ENCODE assay signal across 22 cellular contexts in the genomic region with DNA sequence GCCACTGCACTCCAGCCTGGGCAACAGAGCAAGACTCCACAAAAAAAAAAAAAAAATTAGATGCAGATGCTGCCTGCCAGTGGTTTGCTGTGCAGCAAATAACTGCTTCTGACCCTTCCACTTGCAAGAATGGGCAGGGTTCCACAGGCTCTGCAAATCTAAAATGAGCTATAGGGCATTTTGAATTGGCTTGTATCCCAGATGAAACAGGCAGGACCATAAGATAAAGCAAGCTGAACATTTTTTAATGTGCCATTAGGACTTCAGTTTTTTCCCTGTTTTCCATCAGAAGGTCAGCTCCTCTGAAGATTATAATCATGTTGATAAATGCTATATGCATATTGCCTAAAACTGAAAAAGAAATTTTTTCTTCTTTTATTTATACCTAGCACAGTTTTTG. TPM values are rescaled to one million over a fixed set of nuclear protein-coding genes. Genes with fewer than 3 reads are reported as not detected.
DNase-seq lines count a peak whose midpoint lies in the region; ATAC-seq and TF ChIP-seq lines count a peak whose summit lies in the region.
"Had no signal": no experiment of that assay in that cellular context is flagged by ENCODE, and none has a peak within 500 bp of the region (broad histone marks: within the 10 kb centered on the region; RNA-seq: fewer than 3 reads in every experiment).

No MANE protein-coding gene starts in this region.

- H3K4me3 Mint-ChIP-seq in CD4-positive, alpha-beta memory T cell = no peak overlapping the region
- H3K4me3 Mint-ChIP-seq: CD8-positive, alpha-beta T cell had no signal

- H3K27me3 Mint-ChIP-seq in CD4-positive, alpha-beta memory T cell = peaks cover 5 to 10% of the 10 kb centered on the region in 2 donors

- H3K4me1 ChIP-seq in right cardiac atrium (ENCODE audit: control insufficient read depth, insufficient read depth, low read length) (peaks cover 5% of the 10 kb centered on the region), gastrocnemius medialis (peaks cover 42 to 43% of the 10 kb centered on the region in 2 donors)
- H3K4me1 ChIP-seq in CD4-positive, alpha-beta memory T cell (ENCODE audit: insufficient read depth, low read length) = no peaks in the 10 kb centered on the region
- H3K4me1 ChIP-seq: A549, BLaER1 had no signal

- no peak for TF ChIP-seq POLR2A in gastrocnemius medialis (IDR thresholded peaks at IDR 0.05)

- ATAC-seq in left cardiac atrium = peak; percentile 31 to 34
- ATAC-seq in right cardiac atrium = no peak
- no peak for ATAC-seq in gastrocnemius medialis
- ATAC-seq: A549; CD8-positive, alpha-beta T cell had no signal

- H3K27me3 ChIP-seq in right cardiac atrium (ENCODE audit: control insufficient read depth, insufficient read depth) = no peaks in the 10 kb centered on the region
- no peaks in the 10 kb centered on the region for H3K27me3 ChIP-seq in gastrocnemius medialis
- no peaks in the 10 kb centered on the region for H3K27me3 ChIP-seq in CD4-positive, alpha-beta memory T cell (ENCODE audit: insufficient read depth, low read length)
- H3K27me3 ChIP-seq: BLaER1 had no signal

- H3K9me3 ChIP-seq in right cardiac atrium (ENCODE audit: control insufficient read depth, low read length) (no peaks in the 10 kb centered on the region), gastrocnemius medialis (no peaks in the 10 kb centered on the region)
- H3K9me3 ChIP-seq in CD4-positive, alpha-beta memory T cell (ENCODE audit: control insufficient read depth in 1 of 2, low read length in 2 of 2) = no peaks in the 10 kb centered on the region
- H3K9me3 ChIP-seq: A549 had no signal

- no peaks in the 10 kb centered on the region for H3K4me1 Mint-ChIP-seq in CD4-positive, alpha-beta memory T cell

- H3K4me3 ChIP-seq in right cardiac atrium (ENCODE audit: low read length) (no peak overlapping the region), choroid plexus epithelial cell (ENCODE audit: low read depth, low read length) (no peak overlapping the region), gastrocnemius medialis (no peak overlapping the region)
- no peak overlapping the region for H3K4me3 ChIP-seq in CD4-positive, alpha-beta memory T cell (ENCODE audit: low read length in 2 of 2)
- H3K4me3 ChIP-seq: A549, BLaER1 had no signal

- H3K9me3 Mint-ChIP-seq in CD4-positive, alpha-beta memory T cell = peaks cover 0 to 4% (median 0%) of the 10 kb centered on the region in 8 donors
- H3K9me3 Mint-ChIP-seq: CD8-positive, alpha-beta T cell had no signal

- CTCF ChIA-PET in CD4-positive, alpha-beta memory T cell (lab: Charles Lee; ENCODE audit: partially characterized antibody) = interaction anchor here (0.7 to 1.4 kb wide), 2 partner anchors 157 to 211 kb away, joined by 3 read pairs; no protein-coding TSS in a partner anchor
- CTCF ChIA-PET in GM10248 (lab: Yijun Ruan, JAX) = interaction anchor here (0.7 to 1.3 kb wide), 2 partner anchors 8 to 26 kb away, joined by 3 to 5 read pairs; no protein-coding TSS in a partner anchor

- no peaks in the 10 kb centered on the region for H3K36me3 Mint-ChIP-seq in CD4-positive, alpha-beta memory T cell
- H3K36me3 Mint-ChIP-seq: CD8-positive, alpha-beta T cell had no signal

- DNase-seq in left cardiac atrium (no peak), right cardiac atrium (no peak), NCI-H446 treated with DMSO at 0.1 percent for 48 hours (lab: John Stamatoyannopoulos, UW) (peak; percentile 63), choroid plexus epithelial cell (ENCODE audit: low read depth) (peak; percentile 6), gastrocnemius medialis (no peak), GM10248 (ENCODE audit: extremely low spot score) (no peak), GM19238 (ENCODE audit: insufficient read length, low spot score) (no peak)
- no peak for DNase-seq in CD4-positive, alpha-beta memory T cell
- DNase-seq: Calu3; CD8-positive, alpha-beta T cell; H7; IMR-90; NCI-H1048; NCI-H1436; NCI-H2029 treated with DMSO at 0.1 percent for 48 hours; NCI-H2171; RPMI8226 had no signal

- no peak for TF ChIP-seq CTCF in choroid plexus epithelial cell (conservative IDR thresholded peaks at IDR 0.05; ENCODE audit: low read depth, low read length)
- TF ChIP-seq CTCF in gastrocnemius medialis (IDR thresholded peaks at IDR 0.05 in 4 of 5, conservative IDR thresholded peaks at IDR 0.05 in 1 of 5) = no peak
- no peak for TF ChIP-seq CTCF in GM10248 (IDR thresholded peaks at IDR 0.05; ENCODE audit: control extremely low read depth, extremely low read depth, low read depth, missing control alignments)

- POLR2A ChIA-PET in CD4-positive, alpha-beta memory T cell (lab: Charles Lee; ENCODE audit: partially characterized antibody) = no interaction called here
- POLR2A ChIA-PET in GM10248 (lab: Yijun Ruan, JAX) = no interaction called here

- H3K27ac Mint-ChIP-seq in CD4-positive, alpha-beta memory T cell = no peak overlapping the region
- H3K27ac Mint-ChIP-seq: CD8-positive, alpha-beta T cell had no signal

- intact Hi-C loops in left cardiac atrium (cut with DNase I) (no loop called here), right cardiac atrium (cut with DNase I) (no loop called here), gastrocnemius medialis (cut with DNase I; ENCODE audit: low total_unique reads) (no loop called here)
- intact Hi-C loops in CD4-positive, alpha-beta memory T cell (cut with micrococcal nuclease) = no loop called here

- H3K36me3 ChIP-seq in gastrocnemius medialis = no peaks in the 10 kb centered on the region
- no peaks in the 10 kb centered on the region for H3K36me3 ChIP-seq in CD4-positive, alpha-beta memory T cell (ENCODE audit: insufficient read depth, low read length)
- H3K36me3 ChIP-seq: BLaER1 had no signal

- in situ Hi-C loops in gastrocnemius medialis (cut with MboI; ENCODE audit: low sequenced_read_pairs in 4 of 4) = no loop called here

- no peak overlapping the region for H3K27ac ChIP-seq in right cardiac atrium (ENCODE audit: low read length)
- peak overlapping the region; percentile 75 to 85 (median 81) for H3K27ac ChIP-seq in gastrocnemius medialis
- H3K27ac ChIP-seq in CD4-positive, alpha-beta memory T cell (ENCODE audit: low read depth, low read length) = no peak overlapping the region
- H3K27ac ChIP-seq: A549, BLaER1, HL-60 had no signal

RNA-seq across cellular contexts. Expression of gene FZD7, which starts 15.7 kb away (rescaled TPM):
- total RNA-seq in left cardiac atrium = 10 to 100 TPM; 12.2 to 18.9 TPM
- 10 to 100 TPM; 15.2 to 34.3 (median 27.9) TPM for total RNA-seq in right cardiac atrium
- polyA plus RNA-seq in right cardiac atrium = 8.0 TPM
- total RNA-seq in gastrocnemius medialis = 1 to 10 TPM; 4.4 to 9.4 (median 6.4) TPM
- under 1 TPM; 0.47 to 0.61 TPM for total RNA-seq in CD4-positive, alpha-beta memory T cell
- polyA plus RNA-seq in CD4-positive, alpha-beta memory T cell = not detected

RNA-seq across cellular contexts. Expression of gene KIAA2012, which starts 55.1 kb away (rescaled TPM):
- total RNA-seq in left cardiac atrium (not detected), right cardiac atrium (not detected), gastrocnemius medialis (not detected)
- not detected for polyA plus RNA-seq in right cardiac atrium
- total RNA-seq in CD4-positive, alpha-beta memory T cell = not detected
- polyA plus RNA-seq in CD4-positive, alpha-beta memory T cell = not detected
- total RNA-seq: Calu3; CD8-positive, alpha-beta T cell; H7; HT1080; MCF 10A had no signal

Comparison
In these comparisons a context has a peak if more than half of its experiments do, and no peak if none do; other contexts are left out.
1. ATAC-seq: peak in left cardiac atrium (2 of 2); none in right cardiac atrium (0 of 2) and gastrocnemius medialis (0 of 2).
2. DNase-seq: peak in NCI-H446 treated with DMSO at 0.1 percent for 48 hours (single experiment) and choroid plexus epithelial cell (single experiment); none in left cardiac atrium (single experiment), right cardiac atrium (0 of 3), gastrocnemius medialis (0 of 2), CD4-positive, alpha-beta memory T cell (0 of 5), GM10248 (single experiment) and GM19238 (single experiment).
3. H3K27ac ChIP-seq: peak in gastrocnemius medialis (4 of 4); none in right cardiac atrium (single experiment) and CD4-positive, alpha-beta memory T cell (single experiment).